Comparison of ENCODE assay signal across 8 cellular contexts in genomic region chr5:141877478-141878185, GRCh38. TPM values are rescaled to one million over a fixed set of nuclear protein-coding genes. Genes with fewer than 3 reads are reported as not detected.
A peak's percentile ranks its signal among the peaks of the same experiment; 100 is the strongest.
DNase-seq lines count a peak whose midpoint lies in the region; ATAC-seq and TF ChIP-seq lines count a peak whose summit lies in the region.

No MANE protein-coding gene starts in this region.

- H3K27me3 Mint-ChIP-seq in MCF 10A (ENCODE audit: insufficient read depth, unreplicated experiment): peaks cover 42% of the 10 kb centered on the region

- TF ChIP-seq POLR2A in lower leg skin (IDR thresholded peaks at IDR 0.05): no peak

- CTCF ChIA-PET in MCF 10A (lab: Yijun Ruan, JAX): interaction anchor here (1.0 to 20.1 kb wide), 31 partner anchors 8 to 280 kb away, joined by 3 to 677 read pairs (median 16); partner anchors contain the start of genes ARAP3, DELE1, PCDH12 and RNF14

- H3K27ac Mint-ChIP-seq in MCF 10A (ENCODE audit: low read depth, unreplicated experiment): no peak overlapping the region

- ATAC-seq in HG03139 (IDR thresholded peaks at IDR 0.05; ENCODE audit: unreplicated experiment): no peak

- peaks cover 29% of the 10 kb centered on the region for H3K4me1 Mint-ChIP-seq in MCF 10A (ENCODE audit: insufficient read depth, unreplicated experiment)

- TF ChIP-seq CTCF in MCF 10A (IDR thresholded peaks at IDR 0.05; ENCODE audit: unreplicated experiment) (no peak), lower leg skin (IDR thresholded peaks at IDR 0.05) (no peak)

- no peaks in the 10 kb centered on the region for H3K9me3 Mint-ChIP-seq in MCF 10A (ENCODE audit: unreplicated experiment)

- no peaks in the 10 kb centered on the region for H3K36me3 Mint-ChIP-seq in MCF 10A (ENCODE audit: insufficient read depth, unreplicated experiment)

- POLR2A ChIA-PET in MCF 10A (lab: Yijun Ruan, JAX): interaction anchor here (0.6 to 7.0 kb wide), 14 partner anchors 12 to 241 kb away, joined by 3 to 68 read pairs (median 6); partner anchors contain the start of genes DELE1, HDAC3, RELL2 and RNF14

- intact Hi-C loops in MCF 10A (cut with micrococcal nuclease) (loop anchor here (2.0 kb wide), 2 partner anchors 29 to 285 kb away; no protein-coding TSS in a partner anchor), lower leg skin (cut with DNase I; ENCODE audit: low total_unique reads) (no loop called here)

- H3K4me3 Mint-ChIP-seq in MCF 10A (ENCODE audit: unreplicated experiment): peak overlapping the region; percentile 80

- H3K27ac ChIP-seq in substantia nigra (ENCODE audit: low read depth, low read length, poor library complexity, severe bottlenecking): peak overlapping the region; percentile 88

- WGBS in lower leg skin, 2 donors: 1 to 2% methylated on average over 20 to 45 of the region's 55 CpGs

- TSS peak; percentile 58 for BruUV-seq in MCF 10A (replicated peaks; lab: Mats Ljungman, UMichigan)

- H3K4me3 ChIP-seq in lower leg skin (ENCODE audit: low read depth, poor library complexity, severe bottlenecking): peak overlapping the region; percentile 66

- DNase-seq in COLO668 (lab: John Stamatoyannopoulos, UW; ENCODE audit: unreplicated experiment): peak; percentile 40
- peak; percentile 51 for DNase-seq in NCI-H748 treated with DMSO at 0.1 percent for 48 hours (lab: John Stamatoyannopoulos, UW)
- DNase-seq in MCF 10A (ENCODE audit: unreplicated experiment): peak; percentile 47
- DNase-seq in lower leg skin (ENCODE audit: low spot score in 2 of 2): peak in 1 of 2 donors; percentile 86
- DNase-seq in substantia nigra (lab: John Stamatoyannopoulos, UW): peak in 10 of 49 donors; percentile 29 to 74 (median 48)
- DNase-seq in SIG-M5 treated with dmso at 0.1 percent for 504 hours (lab: John Stamatoyannopoulos, UW; ENCODE audit: unreplicated experiment): no peak
- DNase-seq in hippocampal formation (lab: John Stamatoyannopoulos, UW): no peak

RNA-seq across cellular contexts. Expression of gene PCDH1, which starts 0.6 kb away (rescaled TPM):
- total RNA-seq in MCF 10A (2022) (9.9 and 15.7 TPM in 2 replicates), lower leg skin (100 to 1,000 TPM in 2 of 4 donors, 10 to 100 TPM in 2; 85.1 to 172 (median 119) TPM)

RNA-seq across cellular contexts. Expression of gene DELE1, which starts 46.0 kb away (rescaled TPM):
- 88.1 and 91.3 TPM in 2 replicates for total RNA-seq in MCF 10A (2022)
- total RNA-seq in lower leg skin: 10 to 100 TPM; 47.2 to 67.2 (median 49.2) TPM

Comparison
In these comparisons a context has a peak if more than half of its experiments do, and no peak if none do; other contexts are left out.
1. DNase-seq: peak in COLO668 (single experiment), NCI-H748 treated with DMSO at 0.1 percent for 48 hours (single experiment) and MCF 10A (single experiment); none in SIG-M5 treated with dmso at 0.1 percent for 504 hours (single experiment) and hippocampal formation (0 of 2).